8 cellular contexts compared by ENCODE assay signal in genomic region chr14:75982724-75983358, GRCh38. TPM values are rescaled to one million over a fixed set of nuclear protein-coding genes. Genes with fewer than 3 reads are reported as not detected.
A peak's percentile ranks its signal among the peaks of the same experiment; 100 is the strongest.
DNase-seq lines count a peak whose midpoint lies in the region; ATAC-seq and TF ChIP-seq lines count a peak whose summit lies in the region.

No MANE protein-coding gene starts in this region.

- TF ChIP-seq RAD21 in Ishikawa (IDR thresholded peaks at IDR 0.05; ENCODE audit: low read depth) = no peak

- TF ChIP-seq EP300 in Ishikawa (IDR thresholded peaks at IDR 0.05; ENCODE audit: borderline replicate concordance) = no peak

- no peaks in the 10 kb centered on the region for H3K36me3 ChIP-seq in adrenal gland (replicated peaks in 1 of 2)

- H3K4me1 ChIP-seq in adrenal gland (replicated peaks in 1 of 2) = peaks cover 18 to 39% of the 10 kb centered on the region in 2 donors

- DNase-seq in 8988T (peak; percentile 58), GM10266 (ENCODE audit: extremely low spot score) (peak; percentile 71), adrenal gland (peak; percentile 62 to 80 (median 67)), hepatic stellate cell (ENCODE audit: low spot score) (peak; percentile 71), sciatic nerve (ENCODE audit: low spot score) (peak; percentile 86), NCI-H187 treated with DMSO at 0.1 percent for 48 hours (lab: John Stamatoyannopoulos, UW) (no peak)
- DNase-seq in stimulated activated CD4-positive, alpha-beta T cell treated with anti-CD3 and anti-CD28 coated beads, Interleukin-2, amount 100 ng/mL, for 48 hours = no peak

- peak; percentile 49 for ATAC-seq in sciatic nerve

- H3K4me3 ChIP-seq in adrenal gland = peak overlapping the region in 2 of 4 donors; percentile 68 to 83

- no peaks in the 10 kb centered on the region for H3K27me3 ChIP-seq in adrenal gland

- no peak for TF ChIP-seq POLR2A in adrenal gland (IDR thresholded peaks at IDR 0.05)

- intact Hi-C loops in adrenal gland (cut with DNase I) = loop anchor here (5.0 kb wide), 2 partner anchors 76 to 276 kb away; no protein-coding TSS in a partner anchor
- intact Hi-C loops in sciatic nerve (cut with DNase I) = loop anchor here (5.0 kb wide), 1 partner anchor 271 kb away; no protein-coding TSS in a partner anchor

- peak; percentile 10 for TF ChIP-seq CTCF in GM10266 (IDR thresholded peaks at IDR 0.05; ENCODE audit: control insufficient read depth, insufficient read depth, low read depth, missing control alignments)
- peak in 1 of 6 experiments; percentile 28 for TF ChIP-seq CTCF in adrenal gland (IDR thresholded peaks at IDR 0.05)

- H3K27ac ChIP-seq in adrenal gland = peak overlapping the region in 4 of 5 donors; percentile 92 to 97 (median 95)

- no peaks in the 10 kb centered on the region for H3K9me3 ChIP-seq in adrenal gland (replicated peaks in 1 of 3)

- 7 to 35% (median 10%) methylated on average over 9 to 35 of the region's 35 CpGs for WGBS in adrenal gland, 4 donors

TF ChIP-seq in Ishikawa, 13 proteins besides CTCF, POLR2A, EP300 and RAD21:
- TF ChIP-seq EGR1 (IDR thresholded peaks at IDR 0.05) (no peak), FOXM1 (IDR thresholded peaks at IDR 0.05; ENCODE audit: borderline replicate concordance, low read depth) (no peak)
- TF ChIP-seq, protein P1, sequence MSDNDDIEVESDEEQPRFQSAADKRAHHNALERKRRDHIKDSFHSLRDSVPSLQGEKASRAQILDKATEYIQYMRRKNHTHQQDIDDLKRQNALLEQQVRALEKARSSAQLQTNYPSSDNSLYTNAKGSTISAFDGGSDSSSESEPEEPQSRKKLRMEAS (IDR thresholded peaks at IDR 0.05) = peak; percentile 48; the same call in 1 of the 2 replicates
- TF ChIP-seq, protein P2, sequence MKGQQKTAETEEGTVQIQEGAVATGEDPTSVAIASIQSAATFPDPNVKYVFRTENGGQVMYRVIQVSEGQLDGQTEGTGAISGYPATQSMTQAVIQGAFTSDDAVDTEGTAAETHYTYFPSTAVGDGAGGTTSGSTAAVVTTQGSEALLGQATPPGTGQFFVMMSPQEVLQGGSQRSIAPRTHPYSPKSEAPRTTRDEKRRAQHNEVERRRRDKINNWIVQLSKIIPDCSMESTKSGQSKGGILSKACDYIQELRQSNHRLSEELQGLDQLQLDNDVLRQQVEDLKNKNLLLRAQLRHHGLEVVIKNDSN (IDR thresholded peaks at IDR 0.05) = 0 out of 2 replicates have a peak, but pooled peaks have one; percentile 12

RNA-seq across cellular contexts. Expression of gene TGFB3, which starts 1.0 kb away (rescaled TPM):
- 100 to 1,000 TPM in 1 of 8 donors, 10 to 100 TPM in 7; 36.8 to 102 (median 57.9) TPM for total RNA-seq in adrenal gland
- 10 to 100 TPM; 17.1 to 29.1 (median 26.3) TPM for polyA plus RNA-seq in adrenal gland
- 31.7 TPM for total RNA-seq in sciatic nerve

RNA-seq across cellular contexts. Expression of gene IFT43, which starts 2.7 kb away (rescaled TPM):
- 10 to 100 TPM; 20.9 to 38.3 (median 28.7) TPM for total RNA-seq in adrenal gland
- 100 to 1,000 TPM in 1 of 3 donors, 10 to 100 TPM in 2; 25.5 to 101 (median 85.6) TPM for polyA plus RNA-seq in adrenal gland
- total RNA-seq in sciatic nerve = 33.8 TPM

Comparison
In these comparisons a context has a peak if more than half of its experiments do, and no peak if none do; other contexts are left out.
1. DNase-seq: peak in 8988T (single experiment), GM10266 (single experiment), adrenal gland (7 of 7), hepatic stellate cell (single experiment) and sciatic nerve (single experiment); none in NCI-H187 treated with DMSO at 0.1 percent for 48 hours (single experiment) and stimulated activated CD4-positive, alpha-beta T cell treated with anti-CD3 and anti-CD28 coated beads, Interleukin-2, amount 100 ng/mL, for 48 hours (0 of 2).